13 cellular contexts compared by ENCODE assay signal in the genomic region with DNA sequence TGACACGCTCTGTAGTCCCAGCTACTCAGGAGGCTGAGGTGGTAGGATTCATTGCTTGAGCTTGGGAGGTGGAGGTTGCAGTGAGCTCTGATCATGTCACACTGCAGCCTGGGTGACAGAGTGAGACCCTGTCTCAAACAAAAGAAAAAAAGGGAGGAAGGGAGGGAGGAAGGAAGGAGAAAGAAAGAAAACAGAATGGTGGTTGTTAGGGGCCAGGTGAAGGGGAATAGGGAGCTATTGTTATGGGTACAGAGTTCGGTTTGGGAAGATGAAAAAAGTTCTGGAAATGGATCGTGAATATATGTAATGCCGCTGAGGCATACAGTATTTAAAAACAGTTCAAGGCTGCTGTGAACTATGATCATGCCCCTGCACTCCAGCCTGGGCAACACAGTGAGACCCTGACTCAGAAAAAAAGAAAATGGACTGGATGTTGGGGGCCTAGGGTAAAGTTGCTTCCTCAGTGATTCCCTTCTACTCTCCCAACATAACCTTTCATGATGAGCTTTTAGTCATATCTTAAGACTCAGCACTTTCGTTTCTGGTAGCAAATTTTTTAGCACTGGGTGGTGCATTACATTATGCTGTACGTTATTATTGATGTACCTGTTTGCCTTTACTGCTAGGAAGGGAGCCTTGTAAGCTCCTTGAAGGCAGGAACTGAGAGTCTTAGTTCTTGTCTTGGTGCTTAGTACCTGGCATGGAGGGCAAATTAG.
"Had no signal": no experiment of that assay in that cellular context is flagged by ENCODE, and none has a peak within 500 bp of the region (broad histone marks: within the 10 kb centered on the region; RNA-seq: fewer than 3 reads in every experiment).

No MANE protein-coding gene starts in this region.

- H3K9me3 Mint-ChIP-seq: activated CD4-positive, alpha-beta T cell treated with anti-CD3 and anti-CD28 coated beads, Interleukin-2, amount 10 ng/mL, durations not matched to agents 24 days and 14 days; stimulated activated naive CD8-positive, alpha-beta T cell treated with anti-CD3 and anti-CD28 coated beads, Interleukin-15, amount 100 ng/mL, for 72 hours had no signal

- H3K36me3 Mint-ChIP-seq: natural killer cell had no signal

- H3K9me3 ChIP-seq: thoracic aorta, uterus had no signal

- H3K4me3 Mint-ChIP-seq: activated CD4-positive, alpha-beta T cell treated with anti-CD3 and anti-CD28 coated beads, Interleukin-2, amount 10 ng/mL, durations not matched to agents 24 days and 14 days; natural killer cell; stimulated activated naive CD8-positive, alpha-beta T cell treated with anti-CD3 and anti-CD28 coated beads, Interleukin-15, amount 100 ng/mL, for 72 hours; T-helper 1 cell treated with Interleukin-12 subunit alpha and Interleukin-12 subunit beta and Interleukin-4 antibody, amounts not matched to agents 30 μg/mL and 1 μg/mL, for 36 hours had no signal

- ATAC-seq: left cardiac atrium; natural killer cell; stimulated activated naive CD8-positive, alpha-beta T cell treated with anti-CD3 and anti-CD28 coated beads, Interleukin-15, amount 100 ng/mL, for 72 hours had no signal

- H3K27me3 ChIP-seq: uterus had no signal

- H3K4me3 ChIP-seq: lung, thoracic aorta, uterus had no signal

- H3K36me3 ChIP-seq: uterus had no signal

- H3K27ac ChIP-seq: thoracic aorta, uterus had no signal

- H3K27ac Mint-ChIP-seq: activated CD4-positive, alpha-beta T cell treated with anti-CD3 and anti-CD28 coated beads, Interleukin-2, amount 10 ng/mL, durations not matched to agents 24 days and 14 days; immature natural killer cell; natural killer cell; stimulated activated naive CD8-positive, alpha-beta T cell treated with anti-CD3 and anti-CD28 coated beads, Interleukin-15, amount 100 ng/mL, for 72 hours; T-helper 1 cell treated with Interleukin-12 subunit alpha and Interleukin-12 subunit beta and Interleukin-4 antibody, amounts not matched to agents 30 μg/mL and 1 μg/mL, for 36 hours had no signal

- DNase-seq: activated CD4-positive, alpha-beta T cell treated with anti-CD3 and anti-CD28 coated beads, Interleukin-2, amount 10 ng/mL, durations not matched to agents 24 days and 14 days; activated naive CD4-positive, alpha-beta T cell treated with anti-CD3 and anti-CD28 coated beads, Interleukin-2, amount 50 U/mL, for 16 hours; dermis blood vessel endothelial cell; immature natural killer cell; left cardiac atrium; natural killer cell; stimulated activated CD4-positive, alpha-beta T cell treated with anti-CD3 and anti-CD28 coated beads, Interleukin-4, amount 100 ng/mL, for 1 hour; stimulated activated CD8-positive, alpha-beta memory T cell treated with anti-CD3 and anti-CD28 coated beads, Interleukin-4, amount 100 ng/mL, for 48 hours; stimulated activated naive CD8-positive, alpha-beta T cell treated with anti-CD3 and anti-CD28 coated beads, Interleukin-15, amount 100 ng/mL, for 72 hours; uterus had no signal
